ENCODE assay signal across 21 cellular contexts in the genomic region with DNA sequence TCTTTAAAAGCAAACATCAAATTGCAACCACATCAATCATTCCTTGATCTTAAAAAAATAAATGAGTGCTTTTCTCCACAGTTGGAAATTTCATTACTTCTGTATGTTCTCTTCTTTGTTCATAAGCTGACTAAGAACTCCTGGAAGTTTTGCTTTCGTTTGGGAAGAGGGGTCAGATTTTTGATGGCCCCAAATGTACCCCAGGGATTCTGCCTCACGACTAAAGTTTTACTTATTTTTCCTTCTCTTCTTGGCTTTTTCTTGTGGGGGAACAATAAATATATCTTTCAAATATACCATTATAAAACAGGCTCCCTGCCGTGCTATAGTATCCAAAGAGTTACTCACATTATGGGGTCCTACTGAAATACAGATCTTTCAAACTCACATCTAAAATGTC.
"Had no signal": no experiment of that assay in that cellular context is flagged by ENCODE, and none has a peak within 500 bp of the region (broad histone marks: within the 10 kb centered on the region; RNA-seq: fewer than 3 reads in every experiment).

No MANE protein-coding gene starts in this region.

- H2AFZ ChIP-seq: neural progenitor cell had no signal

- H3K27ac ChIP-seq: heart right ventricle, neural progenitor cell, ovary, psoas muscle, thoracic aorta, upper lobe of right lung had no signal

- H3K4me3 ChIP-seq: coronary artery, heart right ventricle, mucosa of descending colon, neural progenitor cell, ovary, psoas muscle, smooth muscle cell, thoracic aorta, upper lobe of right lung had no signal

- H3K9ac ChIP-seq: neural progenitor cell had no signal

- H3K9me3 ChIP-seq: heart right ventricle, mucosa of descending colon, ovary, psoas muscle, thoracic aorta, upper lobe of right lung had no signal

- H3K27me3 ChIP-seq: heart right ventricle, neural progenitor cell, ovary, upper lobe of right lung had no signal

- ATAC-seq: heart right ventricle; left ventricle myocardium superior; mucosa of descending colon; psoas muscle; right cardiac atrium; stimulated activated memory B cell treated with anti-CD40 and anti-IgM and Interleukin-4, amounts not matched to agents 10 μg/mL and 1 μg/mL and 100 μg/mL, for 72 hours; upper lobe of right lung had no signal

- DNase-seq: activated CD4-positive, alpha-beta memory T cell treated with anti-CD3 and anti-CD28 coated beads for 36 hours; activated naive CD8-positive, alpha-beta T cell treated with anti-CD3 and anti-CD28 coated beads, Interleukin-2, amount 10 ng/mL, durations not matched to agents 7 days and 5 days; amygdala; central memory CD4-positive, alpha-beta T cell; heart right ventricle; immature natural killer cell; kidney glomerular epithelial cell; left ventricle myocardium superior; mucosa of descending colon; naive B cell; ovary; psoas muscle; right cardiac atrium; stimulated activated CD4-positive, alpha-beta T cell treated with anti-CD3 and anti-CD28 coated beads, Interleukin-4, amount 100 ng/mL, for 4 hours; SW 1271; upper lobe of right lung had no signal

- H3K4me1 ChIP-seq: neural progenitor cell, psoas muscle, upper lobe of right lung had no signal

- H3K36me3 ChIP-seq: heart right ventricle, neural progenitor cell, ovary, thoracic aorta, upper lobe of right lung had no signal

- H3K4me2 ChIP-seq: neural progenitor cell, smooth muscle cell had no signal
